Comparison of ENCODE assay signal across 18 cellular contexts in the genomic region with DNA sequence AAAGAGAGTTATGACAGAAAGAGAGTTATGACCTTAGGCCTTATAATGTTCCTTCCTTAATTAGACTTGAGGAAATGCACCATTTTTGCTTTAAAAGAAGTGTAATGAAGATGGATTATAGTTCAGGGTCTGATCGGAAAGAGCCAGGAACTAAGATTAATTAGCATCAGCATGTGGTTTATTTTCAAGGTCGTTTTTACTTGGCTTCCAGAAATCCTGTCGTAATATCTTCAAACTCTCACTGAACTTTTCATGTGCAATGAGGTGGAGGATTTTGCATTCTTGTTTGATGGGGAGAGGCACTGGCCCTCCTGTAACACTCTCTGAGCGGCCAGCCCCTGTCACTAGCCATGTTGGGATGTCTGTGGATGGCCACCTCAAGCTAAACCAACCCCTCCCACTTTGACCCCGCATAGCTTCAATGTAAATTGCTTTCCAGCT.
"Had no signal": no experiment of that assay in that cellular context is flagged by ENCODE, and none has a peak within 500 bp of the region (broad histone marks: within the 10 kb centered on the region; RNA-seq: fewer than 3 reads in every experiment).

No MANE protein-coding gene starts in this region.

- H3K4me3 ChIP-seq: gastrocnemius medialis, heart right ventricle, left ventricle myocardium inferior, mucosa of descending colon, right atrium auricular region, tibial artery, uterus had no signal

- DNase-seq: activated CD4-positive, alpha-beta T cell treated with anti-CD3 and anti-CD28 coated beads, Interleukin-2, amount 10 ng/mL, durations not matched to agents 7 days and 5 days; activated CD4-positive, CD25-positive, alpha-beta regulatory T cell; activated naive CD4-positive, alpha-beta T cell treated with anti-CD3 and anti-CD28 coated beads, Interleukin-2, amount 50 U/mL, for 16 hours; activated T-cell treated with anti-CD3 and anti-CD28 coated beads for 4 hours; amniotic stem cell; dermis blood vessel endothelial cell; effector memory CD8-positive, alpha-beta T cell; gastrocnemius medialis; heart right ventricle; left ventricle myocardium inferior; mucosa of descending colon; naive thymus-derived CD4-positive, alpha-beta T cell; stimulated activated CD4-positive, alpha-beta T cell treated with anti-CD3 and anti-CD28 coated beads, Interleukin-15, amount 100 ng/mL, for 24 hours; stimulated activated CD4-positive, alpha-beta T cell treated with anti-CD3 and anti-CD28 coated beads, Interleukin-4, amount 100 ng/mL, for 1 hour; stimulated activated naive B cell treated with anti-CD40 and anti-IgM and Interleukin-4, amounts not matched to agents 10 μg/mL and 1 μg/mL and 100 μg/mL, for 72 hours; tibial artery; uterus had no signal

- H3K27me3 ChIP-seq: gastrocnemius medialis, heart right ventricle, right atrium auricular region, uterus had no signal

- H3K9me3 ChIP-seq: gastrocnemius medialis, mucosa of descending colon, right atrium auricular region, uterus had no signal

- H3K27ac ChIP-seq: gastrocnemius medialis, heart right ventricle, left ventricle myocardium inferior, right atrium auricular region, tibial artery, uterus had no signal

- H3K4me1 ChIP-seq: gastrocnemius medialis, heart right ventricle, left ventricle myocardium inferior, right atrium auricular region, tibial artery, uterus had no signal

- H3K36me3 ChIP-seq: gastrocnemius medialis, heart right ventricle, left ventricle myocardium inferior, right atrium auricular region, tibial artery, uterus had no signal
